Comparison of ENCODE assay signal across 26 cellular contexts in the genomic region with DNA sequence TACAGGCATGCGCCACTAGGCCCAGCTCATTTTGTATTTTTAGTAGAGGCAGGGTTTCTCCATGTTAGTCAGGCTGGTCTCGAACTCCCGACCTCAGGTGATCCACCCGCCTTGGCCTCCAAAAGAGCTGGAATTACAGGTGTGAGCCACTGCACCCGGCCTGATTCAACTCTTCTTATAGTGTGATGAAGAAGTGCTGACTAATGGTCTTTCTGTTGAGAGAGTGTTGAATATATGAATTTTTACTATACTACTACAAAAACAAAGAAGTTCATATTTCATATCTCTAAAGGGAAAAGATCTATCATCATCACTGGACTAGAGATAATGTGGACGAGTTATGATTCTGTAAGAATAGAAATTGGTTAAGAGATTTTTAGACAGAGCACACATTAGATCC.
A peak's percentile ranks its signal among the peaks of the same experiment; 100 is the strongest.
DNase-seq lines count a peak whose midpoint lies in the region; ATAC-seq, FAIRE-seq and TF ChIP-seq lines count a peak whose summit lies in the region.
"Had no signal": no experiment of that assay in that cellular context is flagged by ENCODE, and none has a peak within 500 bp of the region (broad histone marks: within the 10 kb centered on the region; RNA-seq: fewer than 3 reads in every experiment).

No MANE protein-coding gene starts in this region.

- in situ Hi-C loops in HepG2 (cut with HindIII; ENCODE audit: extremely low pct_ligation_motif_present, low pct_unique_long_range_greater_than_20kb), result no loop called here

- POLR2A ChIA-PET in HepG2 (lab: Yijun Ruan, JAX), result no interaction called here

- TF ChIP-seq CTCF in HepG2 (CRISPR knock-in tag; IDR thresholded peaks at IDR 0.05), result no peak
- no peak for TF ChIP-seq CTCF in right lobe of liver (IDR thresholded peaks at IDR 0.05)
- TF ChIP-seq CTCF in neutrophil (IDR thresholded peaks at IDR 0.05), result no peak
- no peak for TF ChIP-seq CTCF in upper lobe of right lung (IDR thresholded peaks at IDR 0.05)

- intact Hi-C loops in HepG2 (cut with micrococcal nuclease; ENCODE audit: unreplicated experiment), result no loop called here
- intact Hi-C loops in right lobe of liver (cut with DNase I), result no loop called here
- intact Hi-C loops in upper lobe of right lung (cut with DNase I), result no loop called here
- intact Hi-C loops in left cardiac atrium (cut with DNase I), result no loop called here

- BruUV-seq in HepG2 (replicated peaks; lab: Mats Ljungman, UMichigan), result no TSS peak

- ATAC-seq in HepG2 (no peak), right lobe of liver (no peak), upper lobe of right lung (no peak), left cardiac atrium (no peak)
- ATAC-seq: GM12878 had no signal

- H2AFZ ChIP-seq in HepG2 (ENCODE audit: low read length), result no peak overlapping the region

- no peaks in the 10 kb centered on the region for H3K4me1 ChIP-seq in HepG2 (ENCODE audit: insufficient read depth, low read length)
- no peaks in the 10 kb centered on the region for H3K4me1 ChIP-seq in right lobe of liver
- peaks cover 77 to 89% of the 10 kb centered on the region in 2 experiments for H3K4me1 ChIP-seq in neutrophil (ENCODE audit: control insufficient read depth in 1 of 2, insufficient read depth in 1 of 2, low read depth in 1 of 2, low read length in 1 of 2)
- H3K4me1 ChIP-seq in upper lobe of right lung, result no peaks in the 10 kb centered on the region
- H3K4me1 ChIP-seq: BE2C, BLaER1 had no signal

- H3K27ac ChIP-seq in HepG2 (ENCODE audit: extremely low read length, insufficient read depth, low read length) (no peak overlapping the region), right lobe of liver (no peak overlapping the region), SK-N-MC (0 out of 2 replicates have a peak overlapping the region, but pooled peaks have one; percentile 39), neutrophil (peak overlapping the region; percentile 45), upper lobe of right lung (no peak overlapping the region)
- H3K27ac ChIP-seq: 22Rv1, BLaER1 had no signal

- H3K36me3 ChIP-seq in HepG2 (replicated peaks in 1 of 2; ENCODE audit: control insufficient read depth in 1 of 2, insufficient read depth in 2 of 2, low read length in 2 of 2), result no peaks in the 10 kb centered on the region
- no peaks in the 10 kb centered on the region for H3K36me3 ChIP-seq in right lobe of liver
- peaks cover 31% of the 10 kb centered on the region for H3K36me3 ChIP-seq in SK-N-MC (ENCODE audit: insufficient read depth, low read length)
- no peaks in the 10 kb centered on the region for H3K36me3 ChIP-seq in neutrophil
- H3K36me3 ChIP-seq in upper lobe of right lung, result no peaks in the 10 kb centered on the region
- H3K36me3 ChIP-seq: BE2C, BLaER1 had no signal

- no peaks in the 10 kb centered on the region for H3K9me3 ChIP-seq in HepG2 (ENCODE audit: low read length)
- H3K9me3 ChIP-seq in right lobe of liver, result no peaks in the 10 kb centered on the region
- no peaks in the 10 kb centered on the region for H3K9me3 ChIP-seq in SK-N-MC (ENCODE audit: low read depth, low read length)
- no peaks in the 10 kb centered on the region for H3K9me3 ChIP-seq in neutrophil
- no peaks in the 10 kb centered on the region for H3K9me3 ChIP-seq in upper lobe of right lung
- H3K9me3 ChIP-seq: BE2C, BLaER1 had no signal

- TF ChIP-seq POLR2A in HepG2 (IDR thresholded peaks at IDR 0.05; ENCODE audit: insufficient read depth in 1 of 2, low read depth in 2 of 2, low read length in 2 of 2) (no peak), right lobe of liver (IDR thresholded peaks at IDR 0.05) (no peak)

- 20% methylated on average over 6 of the region's 6 CpGs for WGBS in HepG2 (ENCODE audit: low lambda C conversion rate)
- WGBS in right lobe of liver (ENCODE audit: insufficient coverage, low coverage, low lambda C conversion rate, missing lambda C conversion rate), result 76% methylated on average over 5 of the region's 6 CpGs

- H3K27me3 ChIP-seq in HepG2 (ENCODE audit: control insufficient read depth in 1 of 2, insufficient read depth in 2 of 2, low read length in 2 of 2), result no peaks in the 10 kb centered on the region
- no peaks in the 10 kb centered on the region for H3K27me3 ChIP-seq in right lobe of liver
- no peaks in the 10 kb centered on the region for H3K27me3 ChIP-seq in neutrophil
- no peaks in the 10 kb centered on the region for H3K27me3 ChIP-seq in upper lobe of right lung
- H3K27me3 ChIP-seq: BE2C, BLaER1 had no signal

- TF ChIP-seq EP300 in HepG2 (IDR thresholded peaks at IDR 0.05; ENCODE audit: low read depth in 2 of 2, low read length in 2 of 2) (no peak), HepG2 (CRISPR knock-in tag; IDR thresholded peaks at IDR 0.05; ENCODE audit: borderline replicate concordance) (no peak)

- H3K4me3 ChIP-seq in HepG2 (replicated peaks in 1 of 3; ENCODE audit: insufficient read depth in 1 of 3, low read depth in 2 of 3, low read length in 3 of 3) (no peak overlapping the region), right lobe of liver (no peak overlapping the region), SK-N-MC (no peak overlapping the region), neutrophil (ENCODE audit: low read depth in 1 of 2, low read length in 1 of 2) (no peak overlapping the region), upper lobe of right lung (no peak overlapping the region)
- H3K4me3 ChIP-seq: BLaER1, GM12878 had no signal

- H3K9ac ChIP-seq in HepG2 (ENCODE audit: insufficient read depth, low read depth, low read length), result no peak overlapping the region
- no peak overlapping the region for H3K9ac ChIP-seq in SK-N-MC (ENCODE audit: insufficient read length)
- H3K9ac ChIP-seq: BLaER1 had no signal

- FAIRE-seq in HepG2 (lab: Jason Lieb, UNC), result no peak
- FAIRE-seq: GM12878, GM12892, GM18507 had no signal

- TF ChIP-seq RAD21 in HepG2 (CRISPR knock-in tag; IDR thresholded peaks at IDR 0.05), result no peak

- H3K79me2 ChIP-seq in HepG2 (ENCODE audit: insufficient read depth, low read length), result no peaks in the 10 kb centered on the region

- no peaks in the 10 kb centered on the region for H4K20me1 ChIP-seq in HepG2 (ENCODE audit: insufficient read depth, low read length)
- H4K20me1 ChIP-seq: BLaER1 had no signal

- CTCF ChIA-PET in HepG2 (lab: Yijun Ruan, JAX; ENCODE audit: low intra/inter-chr PET ratio, low total read pairs), result no interaction called here

- no peak overlapping the region for H3K4me2 ChIP-seq in HepG2 (ENCODE audit: low read depth, low read length)
- H3K4me2 ChIP-seq: BLaER1 had no signal

- DNase-seq in HepG2 (ENCODE audit: low spot score) (no peak), right lobe of liver (no peak), SK-N-MC (ENCODE audit: low read depth, low spot score) (no peak), globus pallidus (ENCODE audit: low spot score) (no peak), upper lobe of right lung (no peak), left cardiac atrium (no peak)
- DNase-seq: ACHN; BE2C; C1 segment of cervical spinal cord; CD4-positive, alpha-beta memory T cell; CD4-positive, CD25-positive, alpha-beta regulatory T cell; CD8-positive, alpha-beta memory T cell; COR-L47; DMS 273 treated with DMSO at 0.1 percent for 48 hours; DMS153; DMS53; DMS79; DND-41; EL; GDM1 had no signal

TF ChIP-seq in HepG2, 621 proteins besides CTCF, POLR2A, EP300 and RAD21:
- peak; percentile 37 to 85; a peak in 3 of 4 replicates for TF ChIP-seq MAFK (conservative IDR thresholded peaks at IDR 0.05 in 1 of 2, IDR thresholded peaks at IDR 0.05 in 1 of 2; ENCODE audit: low read length in 2 of 2)
- no peak for TF ChIP-seq SNAI1 (CRISPR knock-in tag; IDR thresholded peaks at IDR 0.05; ENCODE audit: borderline replicate concordance)
- peak; percentile 71 for TF ChIP-seq MAFF (IDR thresholded peaks at IDR 0.05; ENCODE audit: low read depth, low read length)

Comparison
In these comparisons a context has a peak if more than half of its experiments do, and no peak if none do; other contexts are left out.
1. H3K27ac ChIP-seq: peak in SK-N-MC (single experiment) and neutrophil (single experiment); none in HepG2 (single experiment), right lobe of liver (0 of 3) and upper lobe of right lung (single experiment).